ENCODE assay signal across 12 cellular contexts in genomic region chr12:19031032-19031431, GRCh38.
DNase-seq lines count a peak whose midpoint lies in the region; ATAC-seq and TF ChIP-seq lines count a peak whose summit lies in the region.
"Had no signal": no experiment of that assay in that cellular context is flagged by ENCODE, and none has a peak within 500 bp of the region (broad histone marks: within the 10 kb centered on the region; RNA-seq: fewer than 3 reads in every experiment).

No MANE protein-coding gene starts in this region.

- H3K4me1 ChIP-seq in naive thymus-derived CD4-positive, alpha-beta T cell (ENCODE audit: control insufficient read depth in 2 of 2, insufficient read depth in 2 of 2, low read length in 2 of 2): no peaks in the 10 kb centered on the region

- no peak overlapping the region for H3K4me3 Mint-ChIP-seq in naive thymus-derived CD4-positive, alpha-beta T cell
- H3K4me3 Mint-ChIP-seq: brain; CD4-positive, CD25-positive, alpha-beta regulatory T cell had no signal

- ATAC-seq in naive thymus-derived CD4-positive, alpha-beta T cell: no peak

- H3K36me3 ChIP-seq in naive thymus-derived CD4-positive, alpha-beta T cell (ENCODE audit: control insufficient read depth in 2 of 3, insufficient read depth in 3 of 3, low read length in 3 of 3): no peaks in the 10 kb centered on the region

- peaks cover 0 to 7% (median 4%) of the 10 kb centered on the region in 5 donors for H3K27me3 Mint-ChIP-seq in naive thymus-derived CD4-positive, alpha-beta T cell
- H3K27me3 Mint-ChIP-seq: brain; CD4-positive, CD25-positive, alpha-beta regulatory T cell had no signal

- H3K27me3 ChIP-seq in naive thymus-derived CD4-positive, alpha-beta T cell (ENCODE audit: control insufficient read depth in 2 of 2, insufficient read depth in 2 of 2, low read length in 2 of 2): no peaks in the 10 kb centered on the region

- H3K9me3 Mint-ChIP-seq in naive thymus-derived CD4-positive, alpha-beta T cell: peaks cover 0 to 18% (median 3%) of the 10 kb centered on the region in 11 donors

- no peak overlapping the region for H3K27ac Mint-ChIP-seq in naive thymus-derived CD4-positive, alpha-beta T cell
- H3K27ac Mint-ChIP-seq: brain; CD4-positive, CD25-positive, alpha-beta regulatory T cell had no signal

- DNase-seq in AG08395 (ENCODE audit: low spot score) (peak; percentile 94), HS-5 (ENCODE audit: low read depth) (peak; percentile 93), astrocyte of the cerebellum (ENCODE audit: low read depth) (peak; percentile 55), islet precursor cell (peak; percentile 84), NCI-H1436 (lab: John Stamatoyannopoulos, UW) (no peak), CD1c-positive myeloid dendritic cell (ENCODE audit: extremely low spot score) (no peak), posterior vena cava (ENCODE audit: low spot score) (no peak)
- no peak for DNase-seq in naive thymus-derived CD4-positive, alpha-beta T cell
- DNase-seq: activated CD8-positive, alpha-beta memory T cell treated with anti-CD3 and anti-CD28 coated beads, Interleukin-2, amount 50 U/mL, for 4 hours; CD4-positive, CD25-positive, alpha-beta regulatory T cell; NCI-H2029 had no signal

- no peak for TF ChIP-seq CTCF in astrocyte of the cerebellum (IDR thresholded peaks at IDR 0.05; ENCODE audit: low read depth, low read length, missing control alignments)

- no peak overlapping the region for H3K4me3 ChIP-seq in astrocyte of the cerebellum (ENCODE audit: low read depth, low read length)
- H3K4me3 ChIP-seq in naive thymus-derived CD4-positive, alpha-beta T cell (ENCODE audit: low read length): no peak overlapping the region

- H3K9me3 ChIP-seq in naive thymus-derived CD4-positive, alpha-beta T cell (ENCODE audit: control insufficient read depth in 2 of 3, low read length in 3 of 3): peaks cover 0 to 6% (median 0%) of the 10 kb centered on the region in 3 experiments

- POLR2A ChIA-PET in naive thymus-derived CD4-positive, alpha-beta T cell (lab: Charles Lee): no interaction called here

- no peak overlapping the region for H3K27ac ChIP-seq in naive thymus-derived CD4-positive, alpha-beta T cell (ENCODE audit: low read depth, low read length)

- intact Hi-C loops in posterior vena cava (cut with DNase I): no loop called here
- intact Hi-C loops in naive thymus-derived CD4-positive, alpha-beta T cell (cut with micrococcal nuclease): no loop called here

- in situ Hi-C loops in astrocyte of the cerebellum (cut with HindIII; ENCODE audit: low sequenced_read_pairs): no loop called here

- CTCF ChIA-PET in naive thymus-derived CD4-positive, alpha-beta T cell (lab: Charles Lee): no interaction called here

- H3K4me1 Mint-ChIP-seq in naive thymus-derived CD4-positive, alpha-beta T cell: no peaks in the 10 kb centered on the region
- H3K4me1 Mint-ChIP-seq: CD4-positive, CD25-positive, alpha-beta regulatory T cell had no signal

- no peaks in the 10 kb centered on the region for H3K36me3 Mint-ChIP-seq in naive thymus-derived CD4-positive, alpha-beta T cell
- H3K36me3 Mint-ChIP-seq: CD4-positive, CD25-positive, alpha-beta regulatory T cell had no signal

Comparison
In these comparisons a context has a peak if more than half of its experiments do, and no peak if none do; other contexts are left out.
1. DNase-seq: peak in AG08395 (single experiment), HS-5 (single experiment), astrocyte of the cerebellum (single experiment) and islet precursor cell (single experiment); none in NCI-H1436 (single experiment), CD1c-positive myeloid dendritic cell (single experiment), posterior vena cava (single experiment) and naive thymus-derived CD4-positive, alpha-beta T cell (0 of 9).